Comparison of ENCODE assay signal across 33 cellular contexts in the genomic region with DNA sequence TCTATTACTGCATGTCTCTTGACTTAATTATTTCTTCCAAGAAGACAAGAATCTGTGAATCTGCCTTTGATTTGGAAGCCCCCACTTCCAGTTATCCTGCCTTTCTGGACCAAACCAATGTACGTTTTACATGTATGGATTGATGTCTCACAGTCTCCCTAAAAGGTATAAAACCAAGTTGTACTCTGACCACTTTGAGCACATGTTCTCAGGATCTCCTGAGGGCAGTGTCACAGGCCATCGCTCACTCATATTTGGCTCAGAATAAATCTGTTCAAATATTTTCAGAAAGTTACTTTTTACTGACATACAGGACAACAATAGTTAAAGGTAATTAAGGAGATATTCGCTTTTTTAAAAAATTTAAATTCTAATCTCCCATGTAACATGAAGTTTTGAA.
"Had no signal": no experiment of that assay in that cellular context is flagged by ENCODE, and none has a peak within 500 bp of the region (broad histone marks: within the 10 kb centered on the region; RNA-seq: fewer than 3 reads in every experiment).

No MANE protein-coding gene starts in this region.

- H3K4me1 ChIP-seq: ascending aorta had no signal

- H3K36me3 ChIP-seq: ascending aorta, cardiac muscle cell had no signal

- H3K4me1 Mint-ChIP-seq: activated B cell treated with CpG ODN at 0.5 μM for 24 hours; activated CD4-positive, alpha-beta memory T cell treated with anti-CD3 and anti-CD28 coated beads, Interleukin-2, amount 10 ng/mL, durations not matched to agents 7 days and 5 days; activated CD4-positive, alpha-beta T cell treated with anti-CD3 and anti-CD28 coated beads for 36 hours; activated CD4-positive, alpha-beta T cell treated with anti-CD3 and anti-CD28 coated beads, Interleukin-2, amount 10 ng/mL, durations not matched to agents 7 days and 5 days; activated CD8-positive, alpha-beta memory T cell treated with anti-CD3 and anti-CD28 coated beads, Interleukin-2, amount 10 ng/mL, durations not matched to agents 7 days and 5 days; activated naive CD4-positive, alpha-beta T cell treated with anti-CD3 and anti-CD28 coated beads, Interleukin-2, amount 10 ng/mL, durations not matched to agents 7 days and 5 days; activated naive CD4-positive, alpha-beta T cell treated with anti-CD3 and anti-CD28 coated beads, Interleukin-2, amount 50 U/mL, for 24 hours; activated naive CD8-positive, alpha-beta T cell treated with anti-CD3 and anti-CD28 coated beads, Interleukin-2, amount 10 ng/mL, durations not matched to agents 7 days and 5 days; activated naive CD8-positive, alpha-beta T cell treated with anti-CD3 and anti-CD28 coated beads, Interleukin-2, amount 50 U/mL, for 24 hours; brain; central memory CD8-positive, alpha-beta T cell; T-cell; T-helper 17 cell had no signal

- H3K36me3 Mint-ChIP-seq: activated CD8-positive, alpha-beta memory T cell treated with anti-CD3 and anti-CD28 coated beads, Interleukin-2, amount 10 ng/mL, durations not matched to agents 7 days and 5 days; activated naive CD4-positive, alpha-beta T cell treated with anti-CD3 and anti-CD28 coated beads, Interleukin-2, amount 10 ng/mL, durations not matched to agents 7 days and 5 days; activated naive CD4-positive, alpha-beta T cell treated with anti-CD3 and anti-CD28 coated beads, Interleukin-2, amount 50 U/mL, for 24 hours; activated naive CD8-positive, alpha-beta T cell; activated naive CD8-positive, alpha-beta T cell treated with anti-CD3 and anti-CD28 coated beads, Interleukin-2, amount 10 ng/mL, durations not matched to agents 7 days and 5 days; brain; T-cell had no signal

- H3K27ac ChIP-seq: ascending aorta, cardiac muscle cell, VCaP had no signal

- H3K27me3 Mint-ChIP-seq: activated B cell treated with CpG ODN at 0.5 μM for 24 hours; activated CD4-positive, alpha-beta memory T cell treated with anti-CD3 and anti-CD28 coated beads, Interleukin-2, amount 10 ng/mL, durations not matched to agents 7 days and 5 days; activated CD4-positive, alpha-beta T cell treated with anti-CD3 and anti-CD28 coated beads for 36 hours; activated CD4-positive, alpha-beta T cell treated with anti-CD3 and anti-CD28 coated beads, Interleukin-2, amount 10 ng/mL, durations not matched to agents 7 days and 5 days; activated CD8-positive, alpha-beta memory T cell treated with anti-CD3 and anti-CD28 coated beads, Interleukin-2, amount 10 ng/mL, durations not matched to agents 7 days and 5 days; activated naive CD4-positive, alpha-beta T cell treated with anti-CD3 and anti-CD28 coated beads, Interleukin-2, amount 10 ng/mL, durations not matched to agents 7 days and 5 days; activated naive CD4-positive, alpha-beta T cell treated with anti-CD3 and anti-CD28 coated beads, Interleukin-2, amount 50 U/mL, for 24 hours; activated naive CD8-positive, alpha-beta T cell; activated naive CD8-positive, alpha-beta T cell treated with anti-CD3 and anti-CD28 coated beads, Interleukin-2, amount 10 ng/mL, durations not matched to agents 7 days and 5 days; activated naive CD8-positive, alpha-beta T cell treated with anti-CD3 and anti-CD28 coated beads, Interleukin-2, amount 50 U/mL, for 24 hours; central memory CD8-positive, alpha-beta T cell; T-cell; T-helper 17 cell had no signal

- H3K4me3 ChIP-seq: ascending aorta, cardiac muscle cell had no signal

- H3K4me3 Mint-ChIP-seq: activated B cell treated with CpG ODN at 0.5 μM for 24 hours; activated CD4-positive, alpha-beta memory T cell treated with anti-CD3 and anti-CD28 coated beads, Interleukin-2, amount 10 ng/mL, durations not matched to agents 7 days and 5 days; activated CD4-positive, alpha-beta T cell treated with anti-CD3 and anti-CD28 coated beads for 36 hours; activated CD4-positive, alpha-beta T cell treated with anti-CD3 and anti-CD28 coated beads, Interleukin-2, amount 10 ng/mL, durations not matched to agents 7 days and 5 days; activated CD8-positive, alpha-beta memory T cell treated with anti-CD3 and anti-CD28 coated beads, Interleukin-2, amount 10 ng/mL, durations not matched to agents 7 days and 5 days; activated CD8-positive, alpha-beta T cell treated with anti-CD3 and anti-CD28 coated beads, Interleukin-2, amount 10 ng/mL, durations not matched to agents 7 days and 5 days; activated naive CD4-positive, alpha-beta T cell treated with anti-CD3 and anti-CD28 coated beads, Interleukin-2, amount 10 ng/mL, durations not matched to agents 7 days and 5 days; activated naive CD4-positive, alpha-beta T cell treated with anti-CD3 and anti-CD28 coated beads, Interleukin-2, amount 50 U/mL, for 24 hours; activated naive CD8-positive, alpha-beta T cell; activated naive CD8-positive, alpha-beta T cell treated with anti-CD3 and anti-CD28 coated beads, Interleukin-2, amount 10 ng/mL, durations not matched to agents 7 days and 5 days; activated naive CD8-positive, alpha-beta T cell treated with anti-CD3 and anti-CD28 coated beads, Interleukin-2, amount 50 U/mL, for 24 hours; activated T-cell treated with anti-CD3 and anti-CD28 coated beads, Interleukin-2, amount 50 U/mL, for 24 hours; brain; central memory CD8-positive, alpha-beta T cell; T-cell; T-helper 17 cell had no signal

- H3K27ac Mint-ChIP-seq: activated B cell treated with CpG ODN at 0.5 μM for 24 hours; activated CD4-positive, alpha-beta memory T cell treated with anti-CD3 and anti-CD28 coated beads, Interleukin-2, amount 10 ng/mL, durations not matched to agents 7 days and 5 days; activated CD4-positive, alpha-beta T cell treated with anti-CD3 and anti-CD28 coated beads for 36 hours; activated CD4-positive, alpha-beta T cell treated with anti-CD3 and anti-CD28 coated beads, Interleukin-2, amount 10 ng/mL, durations not matched to agents 7 days and 5 days; activated CD8-positive, alpha-beta memory T cell treated with anti-CD3 and anti-CD28 coated beads, Interleukin-2, amount 10 ng/mL, durations not matched to agents 7 days and 5 days; activated CD8-positive, alpha-beta T cell treated with anti-CD3 and anti-CD28 coated beads, Interleukin-2, amount 10 ng/mL, durations not matched to agents 7 days and 5 days; activated naive CD4-positive, alpha-beta T cell treated with anti-CD3 and anti-CD28 coated beads, Interleukin-2, amount 10 ng/mL, durations not matched to agents 7 days and 5 days; activated naive CD4-positive, alpha-beta T cell treated with anti-CD3 and anti-CD28 coated beads, Interleukin-2, amount 50 U/mL, for 24 hours; activated naive CD8-positive, alpha-beta T cell; activated naive CD8-positive, alpha-beta T cell treated with anti-CD3 and anti-CD28 coated beads, Interleukin-2, amount 10 ng/mL, durations not matched to agents 7 days and 5 days; activated naive CD8-positive, alpha-beta T cell treated with anti-CD3 and anti-CD28 coated beads, Interleukin-2, amount 50 U/mL, for 24 hours; activated T-cell treated with anti-CD3 and anti-CD28 coated beads, Interleukin-2, amount 50 U/mL, for 24 hours; activated T-helper 2 cell treated with anti-CD3 and anti-CD28 coated beads, Interferon-gamma antibody, Interleukin-2, Interleukin-4, amounts not matched to agents 10 μg/mL and 5 μg/mL and 100 μg/mL, durations not matched to agents 14 hours and 24 hours and 36 hours; brain; T-cell; T-helper 17 cell had no signal

- H3K9me3 ChIP-seq: ascending aorta had no signal

- H3K9me3 Mint-ChIP-seq: activated B cell treated with CpG ODN at 0.5 μM for 24 hours; activated CD4-positive, alpha-beta memory T cell treated with anti-CD3 and anti-CD28 coated beads, Interleukin-2, amount 10 ng/mL, durations not matched to agents 7 days and 5 days; activated CD4-positive, alpha-beta T cell treated with anti-CD3 and anti-CD28 coated beads, Interleukin-2, amount 10 ng/mL, durations not matched to agents 7 days and 5 days; activated naive CD4-positive, alpha-beta T cell treated with anti-CD3 and anti-CD28 coated beads, Interleukin-2, amount 10 ng/mL, durations not matched to agents 7 days and 5 days; activated naive CD4-positive, alpha-beta T cell treated with anti-CD3 and anti-CD28 coated beads, Interleukin-2, amount 50 U/mL, for 24 hours; activated naive CD8-positive, alpha-beta T cell treated with anti-CD3 and anti-CD28 coated beads, Interleukin-2, amount 10 ng/mL, durations not matched to agents 7 days and 5 days; activated naive CD8-positive, alpha-beta T cell treated with anti-CD3 and anti-CD28 coated beads, Interleukin-2, amount 50 U/mL, for 24 hours; activated T-cell treated with anti-CD3 and anti-CD28 coated beads, Interleukin-2, amount 50 U/mL, for 24 hours; brain; central memory CD8-positive, alpha-beta T cell had no signal

- DNase-seq: activated B cell treated with CpG ODN at 0.5 μM for 24 hours; activated CD4-positive, alpha-beta memory T cell treated with anti-CD3 and anti-CD28 coated beads, Interleukin-2, amount 10 ng/mL, durations not matched to agents 7 days and 5 days; activated CD4-positive, alpha-beta T cell treated with anti-CD3 and anti-CD28 coated beads for 1 hour; activated CD4-positive, alpha-beta T cell treated with anti-CD3 and anti-CD28 coated beads for 36 hours; activated CD4-positive, alpha-beta T cell treated with anti-CD3 and anti-CD28 coated beads for 48 hours; activated CD4-positive, alpha-beta T cell treated with anti-CD3 and anti-CD28 coated beads, Interleukin-2, amount 10 ng/mL, durations not matched to agents 7 days and 5 days; activated CD4-positive, alpha-beta T cell treated with anti-CD3 and anti-CD28 coated beads, Interleukin-2, amount 50 U/mL, for 48 hours; activated CD8-positive, alpha-beta memory T cell treated with anti-CD3 and anti-CD28 coated beads for 24 hours; activated CD8-positive, alpha-beta memory T cell treated with anti-CD3 and anti-CD28 coated beads, Interleukin-2, amount 10 ng/mL, durations not matched to agents 7 days and 5 days; activated CD8-positive, alpha-beta memory T cell treated with anti-CD3 and anti-CD28 coated beads, Interleukin-2, amount 50 U/mL, for 48 hours; activated CD8-positive, alpha-beta T cell treated with anti-CD3 and anti-CD28 coated beads, Interleukin-2, amount 10 ng/mL, durations not matched to agents 7 days and 5 days; activated effector memory CD4-positive, alpha-beta T cell treated with Interleukin-2 at 50 U/mL for 16 hours; activated gamma-delta T cell; activated naive CD4-positive, alpha-beta T cell treated with anti-CD3 and anti-CD28 coated beads, Interleukin-2, amount 10 ng/mL, durations not matched to agents 7 days and 5 days; activated naive CD4-positive, alpha-beta T cell treated with Interleukin-2 at 50 U/mL for 16 hours; activated naive CD8-positive, alpha-beta T cell treated with anti-CD3 and anti-CD28 coated beads, Interleukin-2, amount 10 ng/mL, durations not matched to agents 7 days and 5 days; activated naive CD8-positive, alpha-beta T cell treated with anti-CD3 and anti-CD28 coated beads, Interleukin-2, amount 50 U/mL, for 24 hours; activated T-cell treated with anti-CD3 and anti-CD28 coated beads, Interleukin-2, amount 50 U/mL, for 24 hours; activated T-cell treated with anti-CD3 and anti-CD28 coated beads, Interleukin-2, amount 50 U/mL, for 48 hours; amygdala; anterior cingulate cortex; caudate nucleus; T-cell; T-helper 17 cell; T1000 had no signal

- ATAC-seq: activated CD4-positive, alpha-beta T cell treated with anti-CD3 and anti-CD28 coated beads for 36 hours; activated CD8-positive, alpha-beta memory T cell treated with anti-CD3 and anti-CD28 coated beads, Interleukin-2, amount 10 ng/mL, durations not matched to agents 7 days and 5 days; activated CD8-positive, alpha-beta T cell treated with anti-CD3 and anti-CD28 coated beads, Interleukin-2, amount 10 ng/mL, durations not matched to agents 7 days and 5 days; activated naive CD8-positive, alpha-beta T cell treated with anti-CD3 and anti-CD28 coated beads, Interleukin-2, amount 50 U/mL, for 24 hours; T-cell; T-helper 17 cell had no signal

- H3K27me3 ChIP-seq: ascending aorta, cardiac muscle cell had no signal
